25 cellular contexts compared by ENCODE assay signal in genomic region chr14:37311233-37311632, GRCh38.
A peak's percentile ranks its signal among the peaks of the same experiment; 100 is the strongest.
DNase-seq lines count a peak whose midpoint lies in the region; ATAC-seq, FAIRE-seq and TF ChIP-seq lines count a peak whose summit lies in the region.
"Had no signal": no experiment of that assay in that cellular context is flagged by ENCODE, and none has a peak within 500 bp of the region (broad histone marks: within the 10 kb centered on the region; RNA-seq: fewer than 3 reads in every experiment).

No MANE protein-coding gene starts in this region.

- H3K27me3 ChIP-seq in IMR-90 (ENCODE audit: control insufficient read depth, insufficient read depth, low read length) (no peaks in the 10 kb centered on the region), K562 (ENCODE audit: control insufficient read depth in 2 of 2, insufficient read depth in 2 of 2, low read length in 2 of 2) (no peaks in the 10 kb centered on the region), ovary (no peaks in the 10 kb centered on the region), esophagus squamous epithelium (no peaks in the 10 kb centered on the region)
- H3K27me3 ChIP-seq: BE2C; BLaER1 treated with 17β-estradiol and CSF1 and Interleukin-3, amounts not matched to agents 10 nM and 100 nM had no signal

- no peaks in the 10 kb centered on the region for H3K4me1 ChIP-seq in IMR-90 (ENCODE audit: control insufficient read depth, insufficient read depth, low read length)
- no peaks in the 10 kb centered on the region for H3K4me1 ChIP-seq in K562 (replicated peaks in 1 of 2; ENCODE audit: control insufficient read depth in 2 of 2, insufficient read depth in 2 of 2, low read length in 2 of 2)
- no peaks in the 10 kb centered on the region for H3K4me1 ChIP-seq in ovary (ENCODE audit: insufficient read depth)
- H3K4me1 ChIP-seq in esophagus squamous epithelium: no peaks in the 10 kb centered on the region
- H3K4me1 ChIP-seq: A549; BE2C; BLaER1 treated with 17β-estradiol and CSF1 and Interleukin-3, amounts not matched to agents 10 nM and 100 nM; HAP-1 had no signal

- dilution Hi-C loops in IMR-90 (cut with HindIII; ENCODE audit: low sequenced_read_pairs, unreplicated experiment): no loop called here

- H2BK120ac ChIP-seq in IMR-90 (ENCODE audit: low read depth, low read length): no peak overlapping the region

- H3K18ac ChIP-seq in IMR-90 (ENCODE audit: low read depth, low read length): no peak overlapping the region

- TF ChIP-seq RAD21 in IMR-90 (IDR thresholded peaks at IDR 0.05; ENCODE audit: low read length) (no peak), K562 (CRISPR knock-in tag; conservative IDR thresholded peaks at IDR 0.05 in 1 of 2, IDR thresholded peaks at IDR 0.05 in 1 of 2) (no peak)

- no peak overlapping the region for H3K23ac ChIP-seq in IMR-90 (ENCODE audit: low read depth, low read length)

- H2BK15ac ChIP-seq in IMR-90 (ENCODE audit: low read depth, low read length): no peak overlapping the region

- no peak overlapping the region for H4K91ac ChIP-seq in IMR-90 (ENCODE audit: insufficient read depth, low read depth, low read length)

- ATAC-seq in IMR-90 (ENCODE audit: low read depth): no peak
- no peak for ATAC-seq in K562
- ATAC-seq: A549, GM12878 had no signal

- H4K20me1 ChIP-seq in IMR-90 (ENCODE audit: insufficient read depth, low read length) (no peaks in the 10 kb centered on the region), K562 (replicated peaks; ENCODE audit: control insufficient read depth, insufficient read depth, low read length) (no peaks in the 10 kb centered on the region)
- H4K20me1 ChIP-seq: BLaER1 treated with 17β-estradiol and CSF1 and Interleukin-3, amounts not matched to agents 10 nM and 100 nM had no signal

- WGBS in IMR-90 (ENCODE audit: extremely low coverage in 2 of 2, insufficient read length in 1 of 2), 2 experiments: no CpG with 5 or more reads among the region's 2 CpGs
- WGBS in K562 (ENCODE audit: insufficient coverage, low coverage, missing lambda C conversion rate): 62% methylated on average over 2 of the region's 2 CpGs
- 91 to 94% (median 93%) methylated on average over 2 of the region's 2 CpGs for WGBS in ovary, 3 donors
- 81 to 95% methylated on average over 2 of the region's 2 CpGs for WGBS in esophagus squamous epithelium, 2 donors

- H3K4me2 ChIP-seq in IMR-90 (ENCODE audit: low read depth, low read length) (no peak overlapping the region), K562 (ENCODE audit: insufficient read depth, low read length) (no peak overlapping the region)
- H3K4me2 ChIP-seq: A549; BLaER1 treated with 17β-estradiol and CSF1 and Interleukin-3, amounts not matched to agents 10 nM and 100 nM had no signal

- H3K9me3 ChIP-seq in IMR-90 (ENCODE audit: control insufficient read depth, insufficient read depth, low read length): no peaks in the 10 kb centered on the region
- no peaks in the 10 kb centered on the region for H3K9me3 ChIP-seq in K562 (replicated peaks; ENCODE audit: control insufficient read depth, insufficient read depth, low read depth, low read length)
- H3K9me3 ChIP-seq in ovary: no peaks in the 10 kb centered on the region
- H3K9me3 ChIP-seq in esophagus squamous epithelium: no peaks in the 10 kb centered on the region
- H3K9me3 ChIP-seq: A549; BE2C; BLaER1 treated with 17β-estradiol and CSF1 and Interleukin-3, amounts not matched to agents 10 nM and 100 nM; HAP-1 had no signal

- in situ Hi-C loops in IMR-90 (cut with MboI; ENCODE audit: low sequenced_read_pairs): no loop called here
- in situ Hi-C loops in K562 (cut with MboI): no loop called here

- POLR2A ChIA-PET in IMR-90 (lab: Charles Lee; ENCODE audit: unreplicated experiment) (no interaction called here), K562 (lab: Yijun Ruan, JAX) (no interaction called here)

- TF ChIP-seq CTCF in IMR-90 (conservative IDR thresholded peaks at IDR 0.05; ENCODE audit: low read depth, low read length) (no peak), K562 (IDR thresholded peaks at IDR 0.05 in 2 of 3, conservative IDR thresholded peaks at IDR 0.05 in 1 of 3; ENCODE audit: insufficient read depth in 2 of 3, low read depth in 1 of 3, low read length in 3 of 3) (no peak), ovary (IDR thresholded peaks at IDR 0.05) (no peak), esophagus squamous epithelium (IDR thresholded peaks at IDR 0.05) (no peak)

- CTCF ChIA-PET in IMR-90 (lab: Yijun Ruan, JAX): interaction anchor here (0.7 kb wide), 1 partner anchor 23 kb away, joined by 6 read pairs; no protein-coding TSS in a partner anchor
- CTCF ChIA-PET in K562 (lab: Yijun Ruan, JAX; ENCODE audit: low intra/inter-chr PET ratio): no interaction called here

- no peak overlapping the region for H2BK20ac ChIP-seq in IMR-90 (ENCODE audit: low read depth, low read length)

- H3K9me1 ChIP-seq in IMR-90 (ENCODE audit: insufficient read depth, low read length) (no peaks in the 10 kb centered on the region), K562 (ENCODE audit: control insufficient read depth, insufficient read depth, low read length) (no peaks in the 10 kb centered on the region)

- intact Hi-C loops in IMR-90 (cut with micrococcal nuclease): no loop called here
- intact Hi-C loops in K562 (cut with micrococcal nuclease): no loop called here
- intact Hi-C loops in ovary (cut with DNase I): no loop called here
- intact Hi-C loops in esophagus squamous epithelium (cut with DNase I): no loop called here

- H2AK9ac ChIP-seq in IMR-90 (replicated peaks; ENCODE audit: low read depth, low read length, poor library complexity): no peak overlapping the region

- H4K5ac ChIP-seq in IMR-90 (ENCODE audit: low read depth, low read length): no peak overlapping the region

- H3K36me3 ChIP-seq in IMR-90 (ENCODE audit: control insufficient read depth, insufficient read depth, low read length): no peaks in the 10 kb centered on the region
- no peaks in the 10 kb centered on the region for H3K36me3 ChIP-seq in K562 (ENCODE audit: control insufficient read depth, insufficient read depth, low read length)
- no peaks in the 10 kb centered on the region for H3K36me3 ChIP-seq in ovary
- H3K36me3 ChIP-seq in esophagus squamous epithelium: peaks cover 0 to 10% (median 0%) of the 10 kb centered on the region in 3 donors
- H3K36me3 ChIP-seq: BE2C; BLaER1 treated with 17β-estradiol and CSF1 and Interleukin-3, amounts not matched to agents 10 nM and 100 nM; HAP-1 had no signal

- no peak for TF ChIP-seq POLR2A in IMR-90 (IDR thresholded peaks at IDR 0.05; ENCODE audit: low read depth, low read length)
- no peak for TF ChIP-seq POLR2A in K562 (conservative IDR thresholded peaks at IDR 0.05)
- no peak for TF ChIP-seq POLR2A in ovary (IDR thresholded peaks at IDR 0.05)
- TF ChIP-seq POLR2A in esophagus squamous epithelium (IDR thresholded peaks at IDR 0.05): no peak

- H3K4me3 ChIP-seq in IMR-90 (ENCODE audit: insufficient read depth, low read depth, low read length) (no peak overlapping the region), K562 (no peak overlapping the region), ovary (no peak overlapping the region), esophagus squamous epithelium (no peak overlapping the region)
- H3K4me3 ChIP-seq: A549; BLaER1 treated with 17β-estradiol and CSF1 and Interleukin-3, amounts not matched to agents 10 nM and 100 nM; GM12878; HAP-1 had no signal

- TF ChIP-seq EP300 in K562 (IDR thresholded peaks at IDR 0.05; ENCODE audit: low read length): no peak
- no peak for TF ChIP-seq EP300 in ovary (IDR thresholded peaks at IDR 0.05)

- no peak overlapping the region for H2BK5ac ChIP-seq in IMR-90 (ENCODE audit: low read depth, low read length, poor library complexity, severe bottlenecking)

- no peaks in the 10 kb centered on the region for H3K79me1 ChIP-seq in IMR-90 (ENCODE audit: low read depth in 1 of 2, low read length in 2 of 2)

- H3K56ac ChIP-seq in IMR-90 (ENCODE audit: extremely low read depth, insufficient read depth, low read length): no peak overlapping the region

- H3K27ac ChIP-seq in IMR-90 (ENCODE audit: insufficient read depth, low read length) (no peak overlapping the region), K562 (ENCODE audit: extremely low read depth, low read depth, low read length) (no peak overlapping the region), ovary (no peak overlapping the region), esophagus squamous epithelium (no peak overlapping the region)
- H3K27ac ChIP-seq: A549; BLaER1 treated with 17β-estradiol and CSF1 and Interleukin-3, amounts not matched to agents 10 nM and 100 nM had no signal

- H2AFZ ChIP-seq in IMR-90 (replicated peaks; ENCODE audit: low read length, poor library complexity) (no peak overlapping the region), K562 (ENCODE audit: low read depth, low read length) (no peak overlapping the region)

- no peak overlapping the region for H2AK5ac ChIP-seq in IMR-90 (ENCODE audit: low read depth, low read length)

- H3K9ac ChIP-seq in IMR-90 (ENCODE audit: low read depth, low read length) (no peak overlapping the region), K562 (ENCODE audit: insufficient read depth in 1 of 2, low read depth in 2 of 2, low read length in 2 of 2) (no peak overlapping the region)
- H3K9ac ChIP-seq: BLaER1 treated with 17β-estradiol and CSF1 and Interleukin-3, amounts not matched to agents 10 nM and 100 nM had no signal

- no peak for FAIRE-seq in K562 (lab: Jason Lieb, UNC)
- FAIRE-seq in islet of Langerhans (lab: Jason Lieb, UNC): peak; percentile 5
- FAIRE-seq: A549, D721Med, GM12878, GM18507, H54 had no signal

- H3K79me2 ChIP-seq in K562 (ENCODE audit: control insufficient read depth, insufficient read depth, low read length): no peaks in the 10 kb centered on the region

- H3K4ac ChIP-seq in IMR-90 (ENCODE audit: low read depth, low read length): no peak overlapping the region

- H4K8ac ChIP-seq in IMR-90 (ENCODE audit: low read depth in 2 of 2, low read length in 2 of 2): no peak overlapping the region

- no peak overlapping the region for H3K14ac ChIP-seq in IMR-90 (replicated peaks; ENCODE audit: low read depth, low read length)

- no TSS peak for BruUV-seq in IMR-90 (replicated peaks; lab: Mats Ljungman, UMichigan)
- BruUV-seq in K562 (replicated peaks; lab: Mats Ljungman, UMichigan): no TSS peak

- DNase-seq in IMR-90: no peak
- no peak for DNase-seq in K562 (ENCODE audit: extremely low read depth in 1 of 4, low spot score in 3 of 4)
- no peak for DNase-seq in activated effector memory CD4-positive, alpha-beta T cell treated with Interleukin-2 at 50 U/mL for 16 hours
- no peak for DNase-seq in ovary
- no peak for DNase-seq in esophagus squamous epithelium (lab: John Stamatoyannopoulos, UW)
- DNase-seq: 8988T; ACHN; AML-193; BE2C; CD4-positive, alpha-beta T cell; CD8-positive, alpha-beta memory T cell; DMS 273 treated with DMSO at 0.1 percent for 48 hours; DMS79; EL; GDM1; GOT3; HFFc6 had no signal

TF ChIP-seq in IMR-90, 13 proteins besides CTCF, POLR2A, EP300 and RAD21 (continues in another document):
- no peak for TF ChIP-seq NFE2L2 (IDR thresholded peaks at IDR 0.05; ENCODE audit: low read depth, low read length)
- TF ChIP-seq MAFK (IDR thresholded peaks at IDR 0.05; ENCODE audit: low read depth, low read length): peak; percentile 34

TF ChIP-seq in K562, 482 proteins besides CTCF, POLR2A, EP300 and RAD21 (continues in another document):
- TF ChIP-seq HMG20B (CRISPR knock-in tag; IDR thresholded peaks at IDR 0.05) (no peak), C11orf30 (IDR thresholded peaks at IDR 0.05; ENCODE audit: low read depth) (0 out of 2 replicates have a peak, but pooled peaks have one; percentile 12), RFX7 (CRISPR knock-in tag; IDR thresholded peaks at IDR 0.05) (no peak), ZNF316 (IDR thresholded peaks at IDR 0.05) (peak; percentile 32)
